In the genomic region with DNA sequence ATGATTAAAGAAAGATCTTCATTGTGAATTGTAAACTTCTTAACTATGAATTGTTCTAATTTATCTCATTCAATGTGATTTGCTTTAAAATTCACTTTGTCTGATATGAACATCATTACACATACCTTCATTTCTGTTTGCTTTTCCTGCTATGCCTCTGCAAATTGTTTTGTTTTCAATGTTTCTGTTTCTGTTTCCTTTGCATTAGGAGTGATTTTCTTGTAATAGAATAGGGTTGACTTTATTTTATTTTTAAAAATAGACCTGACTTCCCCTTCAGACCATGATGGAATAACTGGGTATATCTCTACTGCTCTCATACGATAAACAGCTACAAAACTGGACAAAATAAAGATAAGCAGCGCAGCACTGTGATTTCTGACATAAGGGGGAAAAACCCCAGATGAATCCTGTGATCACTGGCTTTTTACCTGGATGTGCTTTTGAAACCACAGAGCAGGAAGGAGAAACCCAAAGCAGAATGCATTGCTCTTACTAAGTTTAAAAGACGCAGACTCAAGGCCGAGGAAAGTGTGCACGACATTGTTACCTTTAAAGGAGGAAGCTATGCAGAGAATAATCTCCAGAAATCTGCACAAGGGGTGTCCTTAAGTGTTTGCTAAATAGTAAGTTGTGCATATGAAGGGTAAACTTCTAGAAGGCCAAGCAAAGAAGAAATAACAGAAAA, we compare ENCODE assay signal across 13 cellular contexts.
DNase-seq lines count a peak whose midpoint lies in the region; ATAC-seq and TF ChIP-seq lines count a peak whose summit lies in the region.
"Had no signal": no experiment of that assay in that cellular context is flagged by ENCODE, and none has a peak within 500 bp of the region (broad histone marks: within the 10 kb centered on the region; RNA-seq: fewer than 3 reads in every experiment).

No MANE protein-coding gene starts in this region.

- H3K9me3 Mint-ChIP-seq in endothelial cell (ENCODE audit: unreplicated experiment) (no peaks in the 10 kb centered on the region), chondrocyte (ENCODE audit: low read depth) (no peaks in the 10 kb centered on the region)

- H3K36me3 Mint-ChIP-seq in endothelial cell (ENCODE audit: low read depth, unreplicated experiment) = no peaks in the 10 kb centered on the region
- no peaks in the 10 kb centered on the region for H3K36me3 Mint-ChIP-seq in chondrocyte (ENCODE audit: low read depth)

- peak overlapping the region; percentile 5 for H3K27ac Mint-ChIP-seq in endothelial cell (ENCODE audit: unreplicated experiment)
- no peak overlapping the region for H3K27ac Mint-ChIP-seq in chondrocyte (ENCODE audit: unreplicated experiment)

- intact Hi-C loops in Right ventricle myocardium inferior (cut with DNase I) = no loop called here

- ATAC-seq in HG03159 (IDR thresholded peaks at IDR 0.05; ENCODE audit: unreplicated experiment) (peak; percentile 51), Right ventricle myocardium inferior (no peak)

- DNase-seq in GM13977 (ENCODE audit: low spot score) = peak; percentile 15
- DNase-seq in GM20000 (ENCODE audit: low spot score) = peak; percentile 15
- DNase-seq in endothelial cell (ENCODE audit: low spot score) = no peak
- no peak for DNase-seq in Kasumi-1 (lab: John Stamatoyannopoulos, UW)
- no peak for DNase-seq in chondrocyte (ENCODE audit: low spot score)
- DNase-seq in foreskin fibroblast = no peak
- no peak for DNase-seq in Right ventricle myocardium inferior (ENCODE audit: missing footprints)
- DNase-seq: DMS153, mammary epithelial cell, NCI-H446 treated with DMSO at 0.1 percent for 48 hours, SHP77, tibial artery had no signal

- H3K4me1 Mint-ChIP-seq in endothelial cell (ENCODE audit: unreplicated experiment) = peaks cover 14% of the 10 kb centered on the region
- no peaks in the 10 kb centered on the region for H3K4me1 Mint-ChIP-seq in chondrocyte (ENCODE audit: low read depth)

- H3K27me3 Mint-ChIP-seq in endothelial cell (ENCODE audit: unreplicated experiment) (no peaks in the 10 kb centered on the region), chondrocyte (ENCODE audit: low read depth) (no peaks in the 10 kb centered on the region)

- H3K4me3 ChIP-seq in foreskin fibroblast (ENCODE audit: low read depth in 1 of 2, low read length in 2 of 2) = no peak overlapping the region
- H3K4me3 ChIP-seq: tibial artery had no signal

- TF ChIP-seq CTCF in GM13977 (IDR thresholded peaks at IDR 0.05; ENCODE audit: extremely low read depth, insufficient read depth, missing control alignments) = no peak
- no peak for TF ChIP-seq CTCF in GM20000 (IDR thresholded peaks at IDR 0.05; ENCODE audit: extremely low read depth, missing control alignments)
- no peak for TF ChIP-seq CTCF in endothelial cell (IDR thresholded peaks at IDR 0.05; ENCODE audit: unreplicated experiment)
- TF ChIP-seq CTCF in chondrocyte (IDR thresholded peaks at IDR 0.05) = no peak
- TF ChIP-seq CTCF in foreskin fibroblast (IDR thresholded peaks at IDR 0.05; ENCODE audit: low read depth, low read length) = no peak

- in situ Hi-C loops in GM13977 (cut with MboI; ENCODE audit: low pct_unique_long_range_greater_than_20kb, low sequenced_read_pairs, unreplicated experiment) = no loop called here

- no peak overlapping the region for H3K4me3 Mint-ChIP-seq in endothelial cell (ENCODE audit: unreplicated experiment)
- no peak overlapping the region for H3K4me3 Mint-ChIP-seq in chondrocyte (ENCODE audit: unreplicated experiment)

Comparison
In these comparisons a context has a peak if more than half of its experiments do, and no peak if none do; other contexts are left out.
1. DNase-seq: peak in GM13977 (single experiment) and GM20000 (single experiment); none in endothelial cell (single experiment), Kasumi-1 (0 of 2), chondrocyte (single experiment), foreskin fibroblast (0 of 2) and Right ventricle myocardium inferior (single experiment).